Comparison of ENCODE assay signal across 1 cellular context in the genomic region with DNA sequence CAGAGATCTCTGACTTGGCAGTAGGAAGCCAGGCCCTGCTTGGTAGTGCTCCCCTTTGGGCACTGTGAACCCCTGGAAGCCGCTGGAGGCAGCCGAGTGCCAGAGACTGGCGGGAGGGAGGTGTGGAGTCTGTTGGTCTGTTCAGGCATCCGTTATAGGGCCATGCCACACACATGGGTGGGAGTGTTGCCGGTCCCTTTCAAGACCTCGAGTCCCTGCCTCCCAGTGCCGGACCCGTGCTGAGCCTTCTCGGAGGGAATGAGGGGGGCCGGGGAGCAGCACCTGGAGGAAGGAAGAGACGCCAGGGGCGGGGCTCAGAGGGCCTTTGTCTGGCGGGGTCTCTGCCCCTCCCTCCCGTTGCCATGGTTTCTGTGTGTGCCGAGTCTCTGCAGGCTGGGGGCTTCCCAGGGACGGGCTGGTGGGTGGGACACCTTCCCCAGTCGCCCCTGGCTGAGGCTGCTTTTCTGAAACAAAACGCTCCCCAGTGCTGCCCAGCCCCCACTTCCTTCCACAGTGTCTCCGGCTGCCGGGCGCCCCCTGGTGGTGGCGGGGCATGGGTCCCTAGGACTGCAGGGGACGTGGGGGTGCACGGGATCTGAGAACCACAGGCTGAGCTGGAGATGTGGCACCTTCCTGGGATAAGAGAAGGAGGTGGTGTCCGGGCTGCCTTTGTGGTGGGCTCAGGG.
A peak's percentile ranks its signal among the peaks of the same experiment; 100 is the strongest.
TF ChIP-seq lines count a peak whose summit lies in the region.

No MANE protein-coding gene starts in this region.

TF ChIP-seq in HEK293, 187 proteins besides CTCF, POLR2A, EP300 and RAD21 (continued from another document and continues in another):
- TF ChIP-seq, protein P1, sequence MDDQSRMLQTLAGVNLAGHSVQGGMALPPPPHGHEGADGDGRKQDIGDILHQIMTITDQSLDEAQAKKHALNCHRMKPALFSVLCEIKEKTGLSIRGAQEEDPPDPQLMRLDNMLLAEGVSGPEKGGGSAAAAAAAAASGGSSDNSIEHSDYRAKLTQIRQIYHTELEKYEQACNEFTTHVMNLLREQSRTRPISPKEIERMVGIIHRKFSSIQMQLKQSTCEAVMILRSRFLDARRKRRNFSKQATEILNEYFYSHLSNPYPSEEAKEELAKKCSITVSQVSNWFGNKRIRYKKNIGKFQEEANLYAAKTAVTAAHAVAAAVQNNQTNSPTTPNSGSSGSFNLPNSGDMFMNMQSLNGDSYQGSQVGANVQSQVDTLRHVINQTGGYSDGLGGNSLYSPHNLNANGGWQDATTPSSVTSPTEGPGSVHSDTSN (CRISPR knock-in tag; IDR thresholded peaks at IDR 0.05) = no peak
- TF ChIP-seq, protein P2, sequence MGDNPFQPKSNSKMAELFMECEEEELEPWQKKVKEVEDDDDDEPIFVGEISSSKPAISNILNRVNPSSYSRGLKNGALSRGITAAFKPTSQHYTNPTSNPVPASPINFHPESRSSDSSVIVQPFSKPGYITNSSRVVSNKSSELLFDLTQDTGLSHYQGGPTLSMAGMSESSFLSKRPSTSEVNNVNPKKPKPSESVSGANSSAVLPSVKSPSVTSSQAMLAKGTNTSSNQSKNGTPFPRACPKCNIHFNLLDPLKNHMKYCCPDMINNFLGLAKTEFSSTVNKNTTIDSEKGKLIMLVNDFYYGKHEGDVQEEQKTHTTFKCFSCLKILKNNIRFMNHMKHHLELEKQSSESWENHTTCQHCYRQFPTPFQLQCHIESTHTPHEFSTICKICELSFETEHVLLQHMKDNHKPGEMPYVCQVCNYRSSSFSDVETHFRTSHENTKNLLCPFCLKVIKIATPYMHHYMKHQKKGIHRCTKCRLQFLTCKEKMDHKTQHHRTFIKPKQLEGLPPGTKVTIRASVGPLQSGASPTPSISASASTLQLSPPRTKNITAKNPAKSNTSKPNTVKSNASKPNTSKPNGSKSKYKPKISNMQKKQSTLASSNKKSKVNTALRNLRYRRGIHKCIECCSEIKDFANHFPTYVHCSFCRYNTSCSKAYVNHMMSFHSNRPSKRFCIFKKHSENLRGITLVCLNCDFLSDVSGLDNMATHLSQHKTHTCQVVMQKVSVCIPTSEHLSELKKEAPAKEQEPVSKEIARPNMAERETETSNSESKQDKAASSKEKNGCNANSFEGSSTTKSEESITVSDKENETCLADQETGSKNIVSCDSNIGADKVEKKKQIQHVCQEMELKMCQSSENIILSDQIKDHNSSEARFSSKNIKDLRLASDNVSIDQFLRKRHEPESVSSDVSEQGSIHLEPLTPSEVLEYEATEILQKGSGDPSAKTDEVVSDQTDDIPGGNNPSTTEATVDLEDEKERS (tag by site-specific recombination; IDR thresholded peaks at IDR 0.05) = no peak
- no peak for TF ChIP-seq EGR2 (tag by site-specific recombination; IDR thresholded peaks at IDR 0.05; ENCODE audit: low read depth)
- no peak for TF ChIP-seq ZNF426 (tag by site-specific recombination; IDR thresholded peaks at IDR 0.05)
- no peak for TF ChIP-seq ZNF416 (tag by site-specific recombination; IDR thresholded peaks at IDR 0.05)
- no peak for TF ChIP-seq ZNF596 (tag by site-specific recombination; IDR thresholded peaks at IDR 0.05)
- TF ChIP-seq, protein P3, sequence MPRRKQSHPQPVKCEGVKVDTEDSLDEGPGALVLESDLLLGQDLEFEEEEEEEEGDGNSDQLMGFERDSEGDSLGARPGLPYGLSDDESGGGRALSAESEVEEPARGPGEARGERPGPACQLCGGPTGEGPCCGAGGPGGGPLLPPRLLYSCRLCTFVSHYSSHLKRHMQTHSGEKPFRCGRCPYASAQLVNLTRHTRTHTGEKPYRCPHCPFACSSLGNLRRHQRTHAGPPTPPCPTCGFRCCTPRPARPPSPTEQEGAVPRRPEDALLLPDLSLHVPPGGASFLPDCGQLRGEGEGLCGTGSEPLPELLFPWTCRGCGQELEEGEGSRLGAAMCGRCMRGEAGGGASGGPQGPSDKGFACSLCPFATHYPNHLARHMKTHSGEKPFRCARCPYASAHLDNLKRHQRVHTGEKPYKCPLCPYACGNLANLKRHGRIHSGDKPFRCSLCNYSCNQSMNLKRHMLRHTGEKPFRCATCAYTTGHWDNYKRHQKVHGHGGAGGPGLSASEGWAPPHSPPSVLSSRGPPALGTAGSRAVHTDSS (tag by site-specific recombination; IDR thresholded peaks at IDR 0.05) = no peak
- TF ChIP-seq ZNF335 (tag by site-specific recombination; conservative IDR thresholded peaks at IDR 0.05) = peak; percentile 61
- no peak for TF ChIP-seq ZBTB20 (tag by site-specific recombination; IDR thresholded peaks at IDR 0.05)
- TF ChIP-seq ZNF239 (tag by site-specific recombination; IDR thresholded peaks at IDR 0.05) = no peak
- no peak for TF ChIP-seq ZNF624 (tag by site-specific recombination; IDR thresholded peaks at IDR 0.05)
- TF ChIP-seq ZNF311 (tag by site-specific recombination; IDR thresholded peaks at IDR 0.05; ENCODE audit: borderline replicate concordance) = no peak
- TF ChIP-seq, protein P4, sequence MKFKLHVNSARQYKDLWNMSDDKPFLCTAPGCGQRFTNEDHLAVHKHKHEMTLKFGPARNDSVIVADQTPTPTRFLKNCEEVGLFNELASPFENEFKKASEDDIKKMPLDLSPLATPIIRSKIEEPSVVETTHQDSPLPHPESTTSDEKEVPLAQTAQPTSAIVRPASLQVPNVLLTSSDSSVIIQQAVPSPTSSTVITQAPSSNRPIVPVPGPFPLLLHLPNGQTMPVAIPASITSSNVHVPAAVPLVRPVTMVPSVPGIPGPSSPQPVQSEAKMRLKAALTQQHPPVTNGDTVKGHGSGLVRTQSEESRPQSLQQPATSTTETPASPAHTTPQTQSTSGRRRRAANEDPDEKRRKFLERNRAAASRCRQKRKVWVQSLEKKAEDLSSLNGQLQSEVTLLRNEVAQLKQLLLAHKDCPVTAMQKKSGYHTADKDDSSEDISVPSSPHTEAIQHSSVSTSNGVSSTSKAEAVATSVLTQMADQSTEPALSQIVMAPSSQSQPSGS (tag by site-specific recombination; IDR thresholded peaks at IDR 0.05; ENCODE audit: low read depth) = no peak
- TF ChIP-seq, protein P5, sequence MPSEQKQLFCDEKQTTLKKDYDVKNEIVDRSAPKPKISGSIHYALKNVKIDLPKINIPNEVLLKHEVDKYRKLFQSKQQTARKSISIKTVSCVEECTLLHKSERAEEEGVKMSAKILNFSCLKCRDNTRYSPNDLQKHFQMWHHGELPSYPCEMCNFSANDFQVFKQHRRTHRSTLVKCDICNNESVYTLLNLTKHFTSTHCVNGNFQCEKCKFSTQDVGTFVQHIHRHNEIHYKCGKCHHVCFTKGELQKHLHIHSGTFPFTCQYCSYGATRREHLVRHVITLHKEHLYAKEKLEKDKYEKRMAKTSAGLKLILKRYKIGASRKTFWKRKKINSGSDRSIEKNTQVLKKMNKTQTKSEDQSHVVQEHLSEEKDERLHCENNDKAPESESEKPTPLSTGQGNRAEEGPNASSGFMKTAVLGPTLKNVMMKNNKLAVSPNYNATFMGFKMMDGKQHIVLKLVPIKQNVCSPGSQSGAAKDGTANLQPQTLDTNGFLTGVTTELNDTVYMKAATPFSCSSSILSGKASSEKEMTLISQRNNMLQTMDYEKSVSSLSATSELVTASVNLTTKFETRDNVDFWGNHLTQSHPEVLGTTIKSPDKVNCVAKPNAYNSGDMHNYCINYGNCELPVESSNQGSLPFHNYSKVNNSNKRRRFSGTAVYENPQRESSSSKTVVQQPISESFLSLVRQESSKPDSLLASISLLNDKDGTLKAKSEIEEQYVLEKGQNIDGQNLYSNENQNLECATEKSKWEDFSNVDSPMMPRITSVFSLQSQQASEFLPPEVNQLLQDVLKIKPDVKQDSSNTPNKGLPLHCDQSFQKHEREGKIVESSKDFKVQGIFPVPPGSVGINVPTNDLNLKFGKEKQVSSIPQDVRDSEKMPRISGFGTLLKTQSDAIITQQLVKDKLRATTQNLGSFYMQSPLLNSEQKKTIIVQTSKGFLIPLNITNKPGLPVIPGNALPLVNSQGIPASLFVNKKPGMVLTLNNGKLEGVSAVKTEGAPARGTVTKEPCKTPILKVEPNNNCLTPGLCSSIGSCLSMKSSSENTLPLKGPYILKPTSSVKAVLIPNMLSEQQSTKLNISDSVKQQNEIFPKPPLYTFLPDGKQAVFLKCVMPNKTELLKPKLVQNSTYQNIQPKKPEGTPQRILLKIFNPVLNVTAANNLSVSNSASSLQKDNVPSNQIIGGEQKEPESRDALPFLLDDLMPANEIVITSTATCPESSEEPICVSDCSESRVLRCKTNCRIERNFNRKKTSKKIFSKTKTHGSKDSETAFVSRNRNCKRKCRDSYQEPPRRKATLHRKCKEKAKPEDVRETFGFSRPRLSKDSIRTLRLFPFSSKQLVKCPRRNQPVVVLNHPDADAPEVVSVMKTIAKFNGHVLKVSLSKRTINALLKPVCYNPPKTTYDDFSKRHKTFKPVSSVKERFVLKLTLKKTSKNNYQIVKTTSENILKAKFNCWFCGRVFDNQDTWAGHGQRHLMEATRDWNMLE (tag by site-specific recombination; conservative IDR thresholded peaks at IDR 0.05; ENCODE audit: low read depth) = no peak
- TF ChIP-seq BCL11A (tag by site-specific recombination; IDR thresholded peaks at IDR 0.05; ENCODE audit: low read depth) = no peak
- no peak for TF ChIP-seq SETDB1 (IDR thresholded peaks at IDR 0.05; ENCODE audit: insufficient read length, low read length)
- no peak for TF ChIP-seq ZNF48 (tag by site-specific recombination; IDR thresholded peaks at IDR 0.05)
- no peak for TF ChIP-seq GLI4 (tag by site-specific recombination; IDR thresholded peaks at IDR 0.05)
- no peak for TF ChIP-seq ZSCAN16 (tag by site-specific recombination; IDR thresholded peaks at IDR 0.05)
- TF ChIP-seq ZNF2 (tag by site-specific recombination; IDR thresholded peaks at IDR 0.05) = peak; percentile 56; the same call in 1 of the 2 replicates
- TF ChIP-seq ZNF140 (tag by site-specific recombination; IDR thresholded peaks at IDR 0.05) = no peak
- TF ChIP-seq ZNF571 (tag by site-specific recombination; IDR thresholded peaks at IDR 0.05) = no peak
- TF ChIP-seq, protein P6, sequence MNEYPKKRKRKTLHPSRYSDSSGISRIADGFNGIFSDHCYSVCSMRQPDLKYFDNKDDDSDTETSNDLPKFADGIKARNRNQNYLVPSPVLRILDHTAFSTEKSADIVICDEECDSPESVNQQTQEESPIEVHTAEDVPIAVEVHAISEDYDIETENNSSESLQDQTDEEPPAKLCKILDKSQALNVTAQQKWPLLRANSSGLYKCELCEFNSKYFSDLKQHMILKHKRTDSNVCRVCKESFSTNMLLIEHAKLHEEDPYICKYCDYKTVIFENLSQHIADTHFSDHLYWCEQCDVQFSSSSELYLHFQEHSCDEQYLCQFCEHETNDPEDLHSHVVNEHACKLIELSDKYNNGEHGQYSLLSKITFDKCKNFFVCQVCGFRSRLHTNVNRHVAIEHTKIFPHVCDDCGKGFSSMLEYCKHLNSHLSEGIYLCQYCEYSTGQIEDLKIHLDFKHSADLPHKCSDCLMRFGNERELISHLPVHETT (tag by site-specific recombination; IDR thresholded peaks at IDR 0.05) = no peak
- TF ChIP-seq, protein P7, sequence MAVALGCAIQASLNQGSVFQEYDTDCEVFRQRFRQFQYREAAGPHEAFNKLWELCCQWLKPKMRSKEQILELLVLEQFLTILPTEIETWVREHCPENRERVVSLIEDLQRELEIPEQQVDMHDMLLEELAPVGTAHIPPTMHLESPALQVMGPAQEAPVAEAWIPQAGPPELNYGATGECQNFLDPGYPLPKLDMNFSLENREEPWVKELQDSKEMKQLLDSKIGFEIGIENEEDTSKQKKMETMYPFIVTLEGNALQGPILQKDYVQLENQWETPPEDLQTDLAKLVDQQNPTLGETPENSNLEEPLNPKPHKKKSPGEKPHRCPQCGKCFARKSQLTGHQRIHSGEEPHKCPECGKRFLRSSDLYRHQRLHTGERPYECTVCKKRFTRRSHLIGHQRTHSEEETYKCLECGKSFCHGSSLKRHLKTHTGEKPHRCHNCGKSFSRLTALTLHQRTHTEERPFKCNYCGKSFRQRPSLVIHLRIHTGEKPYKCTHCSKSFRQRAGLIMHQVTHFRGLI (tag by site-specific recombination; IDR thresholded peaks at IDR 0.05) = no peak
- no peak for TF ChIP-seq ZNF529 (tag by site-specific recombination; IDR thresholded peaks at IDR 0.05; ENCODE audit: insufficient replicate concordance)
- peak; percentile 83 for TF ChIP-seq ZBTB48 (tag by site-specific recombination; IDR thresholded peaks at IDR 0.05)
- TF ChIP-seq MYNN (tag by site-specific recombination; IDR thresholded peaks at IDR 0.05; ENCODE audit: borderline replicate concordance) = no peak
- TF ChIP-seq KLF16 (tag by site-specific recombination; IDR thresholded peaks at IDR 0.05) = peak; percentile 57; the same call in 1 of the 2 replicates
- no peak for TF ChIP-seq ZNF549 (tag by site-specific recombination; IDR thresholded peaks at IDR 0.05)
- TF ChIP-seq YY1 (tag by site-specific recombination; IDR thresholded peaks at IDR 0.05) = no peak
- TF ChIP-seq, protein P8, sequence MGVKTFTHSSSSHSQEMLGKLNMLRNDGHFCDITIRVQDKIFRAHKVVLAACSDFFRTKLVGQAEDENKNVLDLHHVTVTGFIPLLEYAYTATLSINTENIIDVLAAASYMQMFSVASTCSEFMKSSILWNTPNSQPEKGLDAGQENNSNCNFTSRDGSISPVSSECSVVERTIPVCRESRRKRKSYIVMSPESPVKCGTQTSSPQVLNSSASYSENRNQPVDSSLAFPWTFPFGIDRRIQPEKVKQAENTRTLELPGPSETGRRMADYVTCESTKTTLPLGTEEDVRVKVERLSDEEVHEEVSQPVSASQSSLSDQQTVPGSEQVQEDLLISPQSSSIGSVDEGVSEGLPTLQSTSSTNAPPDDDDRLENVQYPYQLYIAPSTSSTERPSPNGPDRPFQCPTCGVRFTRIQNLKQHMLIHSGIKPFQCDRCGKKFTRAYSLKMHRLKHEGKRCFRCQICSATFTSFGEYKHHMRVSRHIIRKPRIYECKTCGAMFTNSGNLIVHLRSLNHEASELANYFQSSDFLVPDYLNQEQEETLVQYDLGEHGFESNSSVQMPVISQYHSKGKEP (tag by site-specific recombination; IDR thresholded peaks at IDR 0.05) = no peak
- TF ChIP-seq, protein P9, sequence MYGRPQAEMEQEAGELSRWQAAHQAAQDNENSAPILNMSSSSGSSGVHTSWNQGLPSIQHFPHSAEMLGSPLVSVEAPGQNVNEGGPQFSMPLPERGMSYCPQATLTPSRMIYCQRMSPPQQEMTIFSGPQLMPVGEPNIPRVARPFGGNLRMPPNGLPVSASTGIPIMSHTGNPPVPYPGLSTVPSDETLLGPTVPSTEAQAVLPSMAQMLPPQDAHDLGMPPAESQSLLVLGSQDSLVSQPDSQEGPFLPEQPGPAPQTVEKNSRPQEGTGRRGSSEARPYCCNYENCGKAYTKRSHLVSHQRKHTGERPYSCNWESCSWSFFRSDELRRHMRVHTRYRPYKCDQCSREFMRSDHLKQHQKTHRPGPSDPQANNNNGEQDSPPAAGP (tag by site-specific recombination; IDR thresholded peaks at IDR 0.05) = 0 out of 2 replicates have a peak, but pooled peaks have one; percentile 58
- TF ChIP-seq ZBTB8A (tag by site-specific recombination; IDR thresholded peaks at IDR 0.05) = no peak
- TF ChIP-seq ZNF138 (tag by site-specific recombination; IDR thresholded peaks at IDR 0.05; ENCODE audit: borderline replicate concordance) = no peak
- TF ChIP-seq ZNF350 (tag by site-specific recombination; IDR thresholded peaks at IDR 0.05) = no peak
- TF ChIP-seq RBAK (tag by site-specific recombination; IDR thresholded peaks at IDR 0.05) = no peak
- no peak for TF ChIP-seq ZNF184 (tag by site-specific recombination; IDR thresholded peaks at IDR 0.05)
- TF ChIP-seq, protein P10, sequence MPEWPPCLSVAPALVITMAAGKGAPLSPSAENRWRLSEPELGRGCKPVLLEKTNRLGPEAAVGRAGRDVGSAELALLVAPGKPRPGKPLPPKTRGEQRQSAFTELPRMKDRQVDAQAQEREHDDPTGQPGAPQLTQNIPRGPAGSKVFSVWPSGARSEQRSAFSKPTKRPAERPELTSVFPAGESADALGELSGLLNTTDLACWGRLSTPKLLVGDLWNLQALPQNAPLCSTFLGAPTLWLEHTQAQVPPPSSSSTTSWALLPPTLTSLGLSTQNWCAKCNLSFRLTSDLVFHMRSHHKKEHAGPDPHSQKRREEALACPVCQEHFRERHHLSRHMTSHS (tag by site-specific recombination; IDR thresholded peaks at IDR 0.05) = no peak
